Comparison of ENCODE assay signal across 8 cellular contexts in the genomic region with DNA sequence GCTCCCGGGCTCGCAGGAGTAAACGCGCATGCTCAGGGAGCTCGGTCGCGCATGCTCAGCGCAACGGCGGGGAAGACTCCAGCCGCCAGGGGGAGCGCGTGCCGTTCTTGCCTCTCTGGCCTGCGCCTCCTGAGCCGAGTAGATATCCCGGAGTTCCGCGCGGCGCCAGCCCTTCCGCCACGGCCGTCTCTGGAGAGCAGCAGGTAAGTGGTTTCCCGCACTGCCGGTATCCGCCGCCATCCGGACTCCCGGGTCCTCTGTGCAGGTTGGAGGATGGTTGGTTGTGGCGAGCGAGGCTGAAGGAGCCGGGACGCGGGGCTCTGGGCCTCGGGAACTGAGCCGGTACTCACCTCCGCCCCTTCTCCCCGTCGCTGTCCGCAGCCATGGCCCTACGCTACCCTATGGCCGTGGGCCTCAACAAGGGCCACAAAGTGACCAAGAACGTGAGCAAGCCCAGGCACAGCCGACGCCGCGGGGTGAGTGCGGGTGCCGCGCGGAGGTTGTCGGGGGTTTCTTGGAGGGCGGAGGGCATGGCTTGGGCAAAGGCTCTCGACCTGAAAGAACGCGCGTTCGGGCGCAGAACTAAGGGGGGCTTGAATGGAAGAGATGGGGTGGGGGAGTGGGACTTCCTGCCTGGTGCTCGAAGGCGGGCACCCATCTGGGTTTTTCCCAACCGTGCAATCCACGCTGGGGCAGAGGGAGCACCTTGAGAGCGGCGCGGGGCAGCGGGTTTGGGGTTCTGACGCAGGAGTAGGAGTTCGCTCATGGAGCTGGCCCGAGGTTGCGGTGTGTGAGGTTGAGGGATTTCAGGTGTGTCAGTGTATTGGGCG. TPM values are rescaled to one million over a fixed set of nuclear protein-coding genes. Genes with fewer than 3 reads are reported as not detected.
DNase-seq lines count a peak whose midpoint lies in the region; ATAC-seq and TF ChIP-seq lines count a peak whose summit lies in the region.

RPL36 (plus strand) TSS at position 171 of the 830 bp plus-strand sequence; CDS start at position 384, 213 bp downstream.

- intact Hi-C loops in left ventricle myocardium inferior (cut with micrococcal nuclease), result no loop called here

- TF ChIP-seq CTCF in GM10248 (IDR thresholded peaks at IDR 0.05; ENCODE audit: control extremely low read depth, extremely low read depth, low read depth, missing control alignments) (peak; percentile 99), left ventricle myocardium inferior (IDR thresholded peaks at IDR 0.05; ENCODE audit: borderline replicate concordance) (peak; percentile 96), progenitor cell of endocrine pancreas (IDR thresholded peaks at IDR 0.05; ENCODE audit: unreplicated experiment) (peak; percentile 99)

- CTCF ChIA-PET in GM10248 (lab: Yijun Ruan, JAX), result interaction anchor here (0.6 to 6.0 kb wide), 22 partner anchors 7 to 114 kb away, joined by 3 to 79 read pairs (median 4); partner anchors contain the start of genes CATSPERD, LONP1, SAFB and SAFB2

- H3K27me3 Mint-ChIP-seq in T-helper 1 cell treated with Interleukin-12 subunit alpha and Interleukin-12 subunit beta and Interleukin-4 antibody, amounts not matched to agents 30 μg/mL and 1 μg/mL, for 36 hours (ENCODE audit: low read depth), result no peaks in the 10 kb centered on the region
- H3K27me3 Mint-ChIP-seq in progenitor cell of endocrine pancreas, result no peaks in the 10 kb centered on the region

- H3K36me3 Mint-ChIP-seq in T-helper 1 cell treated with Interleukin-12 subunit alpha and Interleukin-12 subunit beta and Interleukin-4 antibody, amounts not matched to agents 30 μg/mL and 1 μg/mL, for 36 hours (ENCODE audit: low read depth), result peaks cover 22% of the 10 kb centered on the region
- H3K36me3 Mint-ChIP-seq in progenitor cell of endocrine pancreas (ENCODE audit: insufficient read depth), result peaks cover 5% of the 10 kb centered on the region

- H3K27ac Mint-ChIP-seq in T-helper 1 cell treated with Interleukin-12 subunit alpha and Interleukin-12 subunit beta and Interleukin-4 antibody, amounts not matched to agents 30 μg/mL and 1 μg/mL, for 36 hours, result peak within 1 kb of the TSS; percentile 92
- peak within 1 kb of the TSS; percentile 99 for H3K27ac Mint-ChIP-seq in progenitor cell of endocrine pancreas

- H3K27ac ChIP-seq in left ventricle myocardium inferior (replicated peaks), result peak within 1 kb of the TSS; percentile 94

- peaks cover 53% of the 10 kb centered on the region for H3K4me1 ChIP-seq in left ventricle myocardium inferior

- no peaks in the 10 kb centered on the region for H3K9me3 ChIP-seq in left ventricle myocardium inferior (replicated peaks)

- POLR2A ChIA-PET in GM10248 (lab: Yijun Ruan, JAX), result interaction anchor here (0.6 to 2.7 kb wide), 12 partner anchors 9 to 138 kb away, joined by 3 to 11 read pairs (median 4); partner anchors contain the start of genes CATSPERD, SAFB and SAFB2

- H3K4me3 Mint-ChIP-seq in T-helper 1 cell treated with Interleukin-12 subunit alpha and Interleukin-12 subunit beta and Interleukin-4 antibody, amounts not matched to agents 30 μg/mL and 1 μg/mL, for 36 hours, result peak within 1 kb of the TSS; percentile 97
- H3K4me3 Mint-ChIP-seq in progenitor cell of endocrine pancreas (ENCODE audit: low read depth), result peak within 1 kb of the TSS; percentile 99

- peaks cover 39% of the 10 kb centered on the region for H3K36me3 ChIP-seq in left ventricle myocardium inferior

- H3K4me1 Mint-ChIP-seq in T-helper 1 cell treated with Interleukin-12 subunit alpha and Interleukin-12 subunit beta and Interleukin-4 antibody, amounts not matched to agents 30 μg/mL and 1 μg/mL, for 36 hours (ENCODE audit: low read depth), result peaks cover 23% of the 10 kb centered on the region
- H3K4me1 Mint-ChIP-seq in progenitor cell of endocrine pancreas (ENCODE audit: low read depth), result peaks cover 9% of the 10 kb centered on the region

- no peaks in the 10 kb centered on the region for H3K27me3 ChIP-seq in left ventricle myocardium inferior (ENCODE audit: low read depth)

- peak; percentile 51 for ATAC-seq in HG02759 (IDR thresholded peaks at IDR 0.05; ENCODE audit: unreplicated experiment)

- no peaks in the 10 kb centered on the region for H3K9me3 Mint-ChIP-seq in T-helper 1 cell treated with Interleukin-12 subunit alpha and Interleukin-12 subunit beta and Interleukin-4 antibody, amounts not matched to agents 30 μg/mL and 1 μg/mL, for 36 hours
- no peaks in the 10 kb centered on the region for H3K9me3 Mint-ChIP-seq in progenitor cell of endocrine pancreas (ENCODE audit: low read depth)

- DNase-seq in GM10248 (ENCODE audit: extremely low spot score), result peak; percentile 95
- peak; percentile 88 for DNase-seq in NCI-H1694 (lab: John Stamatoyannopoulos, UW)
- DNase-seq in amygdala (lab: John Stamatoyannopoulos, UW), result peak; percentile 81 to 99 (median 93)
- peak; percentile 98 for DNase-seq in left ventricle myocardium inferior
- peak; percentile 99 for DNase-seq in progenitor cell of endocrine pancreas (ENCODE audit: low spot score, unreplicated experiment)
- DNase-seq in ureter (ENCODE audit: low spot score), result peak; percentile 98

- peak within 1 kb of the TSS; percentile 96 for H3K4me3 ChIP-seq in left ventricle myocardium inferior

RNA-seq across cellular contexts. Expression of gene RPL36, which starts in this region (rescaled TPM):
- 407 TPM for total RNA-seq in left ventricle myocardium inferior
- 720 and 727 TPM in 2 replicates for total RNA-seq in progenitor cell of endocrine pancreas
- 962 TPM for total RNA-seq in ureter

Comparison
In these comparisons a context has a peak if more than half of its experiments do, and no peak if none do; other contexts are left out.
1. Peak in every context shown above with its lines: DNase-seq, ATAC-seq, H3K4me3 ChIP-seq and H3K27ac ChIP-seq.